1 cellular context compared by ENCODE assay signal in genomic region chr19:49890349-49891311, GRCh38.
TF ChIP-seq lines count a peak whose summit lies in the region.

No MANE protein-coding gene starts in this region.

TF ChIP-seq in H1, 55 proteins besides CTCF, POLR2A, EP300 and RAD21:
- TF ChIP-seq KDM4A (IDR thresholded peaks at IDR 0.05; ENCODE audit: low read depth, low read length, severe bottlenecking) (peak; percentile 68), POU5F1 (IDR thresholded peaks at IDR 0.05; ENCODE audit: low read depth, low read length) (no peak), BACH1 (IDR thresholded peaks at IDR 0.05; ENCODE audit: low read length) (no peak), SP1 (IDR thresholded peaks at IDR 0.05; ENCODE audit: low read depth, low read length) (0 out of 2 replicates have a peak, but pooled peaks have one; percentile 16), USF2 (IDR thresholded peaks at IDR 0.05; ENCODE audit: low read length) (no peak), TBP (IDR thresholded peaks at IDR 0.05; ENCODE audit: low read depth, low read length) (peak; percentile 4; the same call in 1 of the 2 replicates), E2F6 (IDR thresholded peaks at IDR 0.05) (peak; percentile 4; the same call in 1 of the 2 replicates), PHF8 (conservative IDR thresholded peaks at IDR 0.05; ENCODE audit: low read depth, low read length) (peak; percentile 25; the same call in 1 of the 2 replicates), RBBP5 (IDR thresholded peaks at IDR 0.05; ENCODE audit: borderline replicate concordance, low read depth, low read length) (peak; percentile 67; the same call in 1 of the 2 replicates)
